ENCODE assay signal across 1 cellular context in genomic region chr7:45642044-45642443, GRCh38.
TF ChIP-seq lines count a peak whose summit lies in the region.

No MANE protein-coding gene starts in this region.

TF ChIP-seq in GM12878, 131 proteins besides CTCF, POLR2A, EP300 and RAD21 (continued from another document):
- no peak for TF ChIP-seq EGR1 (IDR thresholded peaks at IDR 0.05; ENCODE audit: borderline replicate concordance in 1 of 2, low read depth in 2 of 2, low read length in 2 of 2)
- TF ChIP-seq RCOR1 (conservative IDR thresholded peaks at IDR 0.05; ENCODE audit: low read depth, low read length) = no peak
TF ChIP-seq in GM12878: peak in this region for 0.
